In the genomic region with DNA sequence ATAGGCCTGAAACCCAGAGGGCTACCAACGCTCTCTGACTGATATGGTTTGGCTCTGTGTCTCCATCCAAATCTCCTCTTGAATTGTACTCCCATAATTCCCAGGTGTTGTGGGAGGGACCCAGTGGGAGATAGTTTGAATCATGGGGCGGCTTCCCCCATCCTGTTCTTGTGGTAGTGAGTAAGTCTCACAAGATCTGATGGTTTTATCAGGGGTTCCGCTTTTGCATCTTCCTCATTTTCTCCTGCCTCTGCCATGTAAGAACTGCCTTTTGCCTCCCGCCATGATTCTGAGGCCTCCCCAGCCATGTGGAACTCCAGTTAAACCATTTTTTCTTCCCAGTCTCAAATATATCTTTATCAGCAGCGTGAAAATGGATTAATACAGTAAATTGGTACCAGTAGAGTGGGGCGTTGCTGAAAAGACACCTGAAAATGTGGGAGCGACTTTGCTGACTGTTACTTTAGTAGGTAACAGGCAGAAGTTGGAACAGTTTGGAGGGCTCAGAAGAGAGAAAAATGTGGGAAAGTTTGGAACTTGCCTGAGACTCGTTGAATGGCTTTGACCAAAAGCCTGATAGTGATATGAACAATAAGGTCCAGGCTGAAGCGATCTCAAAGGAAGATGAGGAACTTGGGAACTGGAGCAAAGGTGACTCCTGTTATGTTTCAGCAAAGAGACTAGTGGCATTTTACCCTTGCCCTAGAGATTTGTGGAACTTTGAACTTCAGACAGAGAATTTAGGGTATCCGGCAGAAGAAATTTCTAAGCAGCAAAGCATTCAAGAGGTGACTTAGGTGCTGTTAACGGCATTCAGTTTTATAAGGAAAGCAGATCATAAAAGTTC, we compare ENCODE assay signal across 9 cellular contexts. TPM values are rescaled to one million over a fixed set of nuclear protein-coding genes. Genes with fewer than 3 reads are reported as not detected.
DNase-seq lines count a peak whose midpoint lies in the region; ATAC-seq, FAIRE-seq and TF ChIP-seq lines count a peak whose summit lies in the region.
"Not testable (repeated sequence)": the region's sequence is repeated elsewhere in the genome, so short reads cannot be mapped to it uniquely, and the experiment has no call there.
"Had no signal": no experiment of that assay in that cellular context is flagged by ENCODE, and none has a peak within 500 bp of the region (broad histone marks: within the 10 kb centered on the region; RNA-seq: fewer than 3 reads in every experiment).

No MANE protein-coding gene starts in this region.

- H4K8ac ChIP-seq in H1 (ENCODE audit: extremely low read depth, insufficient read depth, low read length) = not testable (repeated sequence)

- H3K27me3 ChIP-seq in H1 (replicated peaks in 1 of 4; ENCODE audit: control insufficient read depth in 3 of 4, extremely low read depth in 1 of 4, insufficient read depth in 3 of 4, low read length in 3 of 4); right cardiac atrium (ENCODE audit: control insufficient read depth, insufficient read depth); muscle layer of duodenum (ENCODE audit: low read depth, low read length); spleen (replicated peaks in 1 of 7): not testable (repeated sequence)

- H3K79me1 ChIP-seq in H1 (ENCODE audit: low read depth, low read length) = not testable (repeated sequence)

- not testable (repeated sequence) for H2AFZ ChIP-seq in H1 (ENCODE audit: low read length)

- H3K56ac ChIP-seq in H1 (replicated peaks; ENCODE audit: insufficient read length, low read depth, low read length) = not testable (repeated sequence)

- not testable (repeated sequence) for ATAC-seq in right cardiac atrium

- H2BK15ac ChIP-seq in H1 (ENCODE audit: low read length) = not testable (repeated sequence)

- H3K18ac ChIP-seq in H1 (ENCODE audit: extremely low read depth, low read length) = not testable (repeated sequence)

- not testable (repeated sequence) for TF ChIP-seq RAD21 in H1 (IDR thresholded peaks at IDR 0.05 in 1 of 2, conservative IDR thresholded peaks at IDR 0.05 in 1 of 2; ENCODE audit: low read depth in 2 of 2, low read length in 2 of 2)

- H3K23ac ChIP-seq in H1 (ENCODE audit: insufficient read length) = not testable (repeated sequence)

- DNase-seq in Ammon's horn (ENCODE audit: low spot score) = peak; percentile 42
- peak; percentile 57 for DNase-seq in KBM-7
- DNase-seq in NOMO-1 treated with DMSO at 0.1 percent for 48 hours (lab: John Stamatoyannopoulos, UW; ENCODE audit: unreplicated experiment) = peak; percentile 61
- peak; percentile 67 for DNase-seq in SKM-1 (lab: John Stamatoyannopoulos, UW; ENCODE audit: unreplicated experiment)
- DNase-seq in H1 (ENCODE audit: low read depth in 1 of 2, low spot score in 2 of 2); right cardiac atrium; spleen: not testable (repeated sequence)

- TF ChIP-seq POLR2A in H1 (IDR thresholded peaks at IDR 0.05; ENCODE audit: control extremely low read depth in 1 of 2, low read depth in 2 of 2, low read length in 2 of 2); spleen (IDR thresholded peaks at IDR 0.05): not testable (repeated sequence)

- 84% methylated on average over 11 of the region's 11 CpGs; no CpG with 5 or more reads in 1 of the 2 experiments for WGBS in H1 (ENCODE audit: extremely low coverage in 1 of 2, insufficient coverage in 1 of 2, insufficient read length in 1 of 2, insufficient replicate concordance in 2 of 2, low coverage in 1 of 2, low lambda C conversion rate in 2 of 2, missing lambda C conversion rate in 1 of 2), 2 experiments
- WGBS in right cardiac atrium = 83% methylated on average over 11 of the region's 11 CpGs
- 73 to 80% (median 78%) methylated on average over 11 of the region's 11 CpGs for WGBS in spleen, 5 donors

- not testable (repeated sequence) for H3K14ac ChIP-seq in H1 (ENCODE audit: insufficient read length)

- TF ChIP-seq EP300 in H1 (IDR thresholded peaks at IDR 0.05; ENCODE audit: borderline replicate concordance in 1 of 2, low read depth in 2 of 2, low read length in 2 of 2) = not testable (repeated sequence)

- TF ChIP-seq CTCF in H1 (IDR thresholded peaks at IDR 0.05; ENCODE audit: control extremely low read depth in 1 of 3, insufficient read depth in 1 of 3, low read depth in 1 of 3, low read length in 3 of 3); spleen (IDR thresholded peaks at IDR 0.05 in 8 of 11, conservative IDR thresholded peaks at IDR 0.05 in 3 of 11): not testable (repeated sequence)

- H3K4ac ChIP-seq in H1 (replicated peaks; ENCODE audit: insufficient read length, low read depth, low read length) = not testable (repeated sequence)

- not testable (repeated sequence) for H3K4me2 ChIP-seq in H1 (ENCODE audit: insufficient read depth in 1 of 2, low read depth in 2 of 2, low read length in 2 of 2)

- FAIRE-seq in H1 (lab: Jason Lieb, UNC) = peak; percentile 70

- H3K4me1 ChIP-seq in H1 (replicated peaks in 1 of 4; ENCODE audit: control insufficient read depth in 3 of 4, insufficient read depth in 4 of 4, low read length in 3 of 4) = not testable (repeated sequence)
- H3K4me1 ChIP-seq in right cardiac atrium (ENCODE audit: control insufficient read depth, insufficient read depth, low read length) = peaks cover 20% of the 10 kb centered on the region
- H3K4me1 ChIP-seq in muscle layer of duodenum (ENCODE audit: control insufficient read depth in 1 of 2, insufficient read depth in 2 of 2, low read length in 2 of 2) = peaks cover 5 to 14% of the 10 kb centered on the region in 2 donors
- H3K4me1 ChIP-seq in spleen = peaks cover 0 to 50% (median 2%) of the 10 kb centered on the region in 6 donors

- not testable (repeated sequence) for H2BK5ac ChIP-seq in H1 (ENCODE audit: low read depth, low read length)

- not testable (repeated sequence) for H4K5ac ChIP-seq in H1 (ENCODE audit: insufficient read length, low read depth, low read length)

- H4K91ac ChIP-seq in H1 (replicated peaks; ENCODE audit: insufficient read length, low read length) = not testable (repeated sequence)

- H2BK120ac ChIP-seq in H1 (replicated peaks; ENCODE audit: low read depth, low read length) = not testable (repeated sequence)

- CTCF ChIA-PET in H1 (lab: Charles Lee; ENCODE audit: partially characterized antibody) = interaction anchor here (0.6 to 5.7 kb wide), 16 partner anchors 9 to 399 kb away, joined by 3 to 47 read pairs (median 4); no protein-coding TSS in a partner anchor

- intact Hi-C loops in right cardiac atrium (cut with DNase I); spleen (cut with DNase I; ENCODE audit: low total_unique reads): not testable (repeated sequence)

- H3K36me3 ChIP-seq in H1 (ENCODE audit: control insufficient read depth in 2 of 4, insufficient read depth in 4 of 4, low read length in 3 of 4); muscle layer of duodenum (ENCODE audit: control insufficient read depth in 1 of 2, insufficient read depth in 2 of 2, low read length in 2 of 2); spleen: not testable (repeated sequence)

- not testable (repeated sequence) for H3K79me2 ChIP-seq in H1 (ENCODE audit: control insufficient read depth in 1 of 2, insufficient read depth in 2 of 2, low read length in 2 of 2)

- H3K4me3 ChIP-seq in H1 (ENCODE audit: extremely low read depth in 1 of 4, insufficient read depth in 2 of 4, low read depth in 3 of 4, low read length in 4 of 4); right cardiac atrium (ENCODE audit: low read length); muscle layer of duodenum (ENCODE audit: low read depth in 1 of 2, low read length in 2 of 2): not testable (repeated sequence)
- H3K4me3 ChIP-seq in spleen = peak overlapping the region in 1 of 8 donors; percentile 45

- not testable (repeated sequence) for H4K20me1 ChIP-seq in H1 (replicated peaks in 1 of 2; ENCODE audit: control insufficient read depth in 1 of 2, insufficient read depth in 2 of 2, low read length in 2 of 2)

- not testable (repeated sequence) for H3K9me3 ChIP-seq in H1 (ENCODE audit: insufficient read depth in 2 of 2, low read depth in 1 of 2, low read length in 1 of 2); right cardiac atrium (ENCODE audit: control insufficient read depth, low read length); muscle layer of duodenum (ENCODE audit: control insufficient read depth in 1 of 2, low read length in 2 of 2); spleen

- H3K23me2 ChIP-seq in H1 (ENCODE audit: low read depth, low read length) = not testable (repeated sequence)

- not testable (repeated sequence) for H2BK20ac ChIP-seq in H1 (ENCODE audit: low read length)

- not testable (repeated sequence) for H3K9ac ChIP-seq in H1 (replicated peaks in 1 of 4; ENCODE audit: extremely low read depth in 1 of 4, low read depth in 3 of 4, low read length in 3 of 4)

- H2AK5ac ChIP-seq in H1 (ENCODE audit: low read depth, low read length) = not testable (repeated sequence)

- POLR2A ChIA-PET in H1 (lab: Charles Lee; ENCODE audit: partially characterized antibody) = not testable (repeated sequence)

- not testable (repeated sequence) for H2BK12ac ChIP-seq in H1 (ENCODE audit: low read depth, low read length)

- in situ Hi-C loops in KBM-7 (cut with MboI; ENCODE audit: low pct_unique_long_range_greater_than_20kb, low sequenced_read_pairs) = not testable (repeated sequence)

- H3K27ac ChIP-seq in H1 (ENCODE audit: low read depth, low read length) = not testable (repeated sequence)
- H3K27ac ChIP-seq in right cardiac atrium (ENCODE audit: low read length) (peak overlapping the region; percentile 68), muscle layer of duodenum (ENCODE audit: low read length) (peak overlapping the region; percentile 22), spleen (peak overlapping the region in 6 of 8 donors; percentile 39 to 82 (median 72))

RNA-seq across cellular contexts. Expression of gene SIPA1L2, which starts 18.8 kb away (rescaled TPM):
- 12.0 and 13.2 TPM in 2 replicates for total RNA-seq in H1 (2021; fragmentation: NEBNext Ultra II Directional; extraction: Animal tissue kit (Norgen Biotek cat#: 25700))
- polyA plus RNA-seq in H1 (2011; rRNA removed) = 7.7 and 11.5 TPM in 2 replicates
- 9.8 TPM for polyA plus RNA-seq in H1 (2011; cell fraction: cytosol; rRNA removed)
- polyA plus RNA-seq in H1 (2011; cell fraction: nucleus; rRNA removed) = 19.7 TPM
- 7.1 to 9.0 TPM (median 7.9 TPM) in 4 replicates for polyA plus RNA-seq in H1 (2012, experiment 1 of 2)
- polyA plus RNA-seq in H1 (2012, experiment 2 of 2) = 0.62 TPM
- polyA plus RNA-seq in H1 (2013, experiment 1 of 2) = 4.2 TPM
- 4.0 TPM for polyA plus RNA-seq in H1 (2013, experiment 2 of 2)
- polyA minus RNA-seq in H1 (2011; rRNA and poly(A)+ RNA removed) = 13.6 and 18.9 TPM in 2 replicates
- 9.7 TPM for polyA minus RNA-seq in H1 (2011; cell fraction: cytosol; rRNA and poly(A)+ RNA removed)
- polyA minus RNA-seq in H1 (2011; cell fraction: nucleus; rRNA and poly(A)+ RNA removed) = 29.5 TPM
- 100 to 1,000 TPM in 3 of 4 donors, 10 to 100 TPM in 1; 90.2 to 117 (median 107) TPM for total RNA-seq in right cardiac atrium
- 32.7 TPM for polyA plus RNA-seq in right cardiac atrium
- total RNA-seq in spleen = 10 to 100 TPM; 18.4 to 67.7 (median 34.6) TPM
- 1 to 10 TPM; 1.1 to 5.3 (median 2.3) TPM for polyA plus RNA-seq in spleen
- total RNA-seq: PC-9 had no signal
